24 cellular contexts compared by ENCODE assay signal in genomic region chr15:35944945-35945344, GRCh38.
DNase-seq lines count a peak whose midpoint lies in the region; ATAC-seq, FAIRE-seq and TF ChIP-seq lines count a peak whose summit lies in the region.
"Had no signal": no experiment of that assay in that cellular context is flagged by ENCODE, and none has a peak within 500 bp of the region (broad histone marks: within the 10 kb centered on the region; RNA-seq: fewer than 3 reads in every experiment).

No MANE protein-coding gene starts in this region.

- dilution Hi-C loops in endothelial cell of umbilical vein (cut with MboI; ENCODE audit: extremely low pct_ligation_motif_present, low sequenced_read_pairs): no loop called here

- H3K9me1 ChIP-seq in endothelial cell of umbilical vein (replicated peaks; ENCODE audit: control insufficient read depth, extremely low read depth, insufficient read depth, low read length): no peaks in the 10 kb centered on the region

- ATAC-seq in heart right ventricle (no peak), left colon (no peak)
- ATAC-seq: CD8-positive, alpha-beta T cell had no signal

- DNase-seq in cardiac muscle cell (ENCODE audit: low read depth in 1 of 2, low spot score in 1 of 2) (no peak), heart right ventricle (no peak), endothelial cell of umbilical vein (ENCODE audit: low read depth, low spot score) (no peak), neural progenitor cell (ENCODE audit: low spot score) (peak; percentile 21), tibial nerve (ENCODE audit: low spot score in 2 of 2) (no peak), left colon (no peak), DMS 273 treated with DMSO at 0.1 percent for 48 hours (lab: John Stamatoyannopoulos, UW) (no peak)
- no peak for DNase-seq in activated CD4-positive, alpha-beta T cell treated with anti-CD3 and anti-CD28 coated beads, Interleukin-2, amount 10 ng/mL, durations not matched to agents 7 days and 5 days
- DNase-seq: Caco-2; CD4-positive, CD25-positive, alpha-beta regulatory T cell; CD8-positive, alpha-beta T cell; DMS53; DMS79 treated with DMSO at 0.1 percent for 48 hours; GF-D8; H7; HCEC 1CT had no signal

- H3K36me3 Mint-ChIP-seq in neural progenitor cell: no peaks in the 10 kb centered on the region
- H3K36me3 Mint-ChIP-seq in activated CD4-positive, alpha-beta T cell treated with anti-CD3 and anti-CD28 coated beads, Interleukin-2, amount 10 ng/mL, durations not matched to agents 7 days and 5 days (ENCODE audit: low read depth): no peaks in the 10 kb centered on the region
- H3K36me3 Mint-ChIP-seq: CD4-positive, CD25-positive, alpha-beta regulatory T cell; CD8-positive, alpha-beta T cell had no signal

- no peaks in the 10 kb centered on the region for H3K4me1 Mint-ChIP-seq in neural progenitor cell
- no peaks in the 10 kb centered on the region for H3K4me1 Mint-ChIP-seq in activated CD4-positive, alpha-beta T cell treated with anti-CD3 and anti-CD28 coated beads, Interleukin-2, amount 10 ng/mL, durations not matched to agents 7 days and 5 days
- H3K4me1 Mint-ChIP-seq: B cell; CD4-positive, CD25-positive, alpha-beta regulatory T cell had no signal

- H3K9ac ChIP-seq in endothelial cell of umbilical vein (replicated peaks; ENCODE audit: extremely low read depth, insufficient read depth, low read length) (no peak overlapping the region), neural progenitor cell (no peak overlapping the region)
- H3K9ac ChIP-seq: BLaER1 had no signal

- H3K27me3 Mint-ChIP-seq in neural progenitor cell (ENCODE audit: insufficient read depth, low read depth): peaks cover 4% of the 10 kb centered on the region
- H3K27me3 Mint-ChIP-seq in activated CD4-positive, alpha-beta T cell treated with anti-CD3 and anti-CD28 coated beads, Interleukin-2, amount 10 ng/mL, durations not matched to agents 7 days and 5 days: no peaks in the 10 kb centered on the region
- H3K27me3 Mint-ChIP-seq: B cell; CD4-positive, CD25-positive, alpha-beta regulatory T cell had no signal

- H3K4me1 ChIP-seq in cardiac muscle cell (ENCODE audit: low read depth) (peaks cover 10% of the 10 kb centered on the region), heart right ventricle (no peaks in the 10 kb centered on the region), endothelial cell of umbilical vein (ENCODE audit: control insufficient read depth, extremely low read depth, insufficient read depth, low read length) (no peaks in the 10 kb centered on the region), neural progenitor cell (peaks cover 4% of the 10 kb centered on the region), tibial nerve (no peaks in the 10 kb centered on the region)
- H3K4me1 ChIP-seq: BLaER1 had no signal

- H4K20me1 ChIP-seq in endothelial cell of umbilical vein (replicated peaks; ENCODE audit: control insufficient read depth, extremely low read depth, insufficient read depth, low read length): no peaks in the 10 kb centered on the region
- H4K20me1 ChIP-seq in neural progenitor cell (ENCODE audit: low read depth): no peaks in the 10 kb centered on the region
- H4K20me1 ChIP-seq: BLaER1 had no signal

- no peaks in the 10 kb centered on the region for H3K9me3 Mint-ChIP-seq in neural progenitor cell
- peaks cover 6% of the 10 kb centered on the region for H3K9me3 Mint-ChIP-seq in activated CD4-positive, alpha-beta T cell treated with anti-CD3 and anti-CD28 coated beads, Interleukin-2, amount 10 ng/mL, durations not matched to agents 7 days and 5 days

- H3K4me3 ChIP-seq in cardiac muscle cell: no peak overlapping the region
- no peak overlapping the region for H3K4me3 ChIP-seq in heart right ventricle
- H3K4me3 ChIP-seq in endothelial cell of umbilical vein (replicated peaks in 1 of 3; ENCODE audit: insufficient read depth in 1 of 3, low read depth in 1 of 3, low read length in 3 of 3): no peak overlapping the region
- H3K4me3 ChIP-seq in neural progenitor cell: no peak overlapping the region
- no peak overlapping the region for H3K4me3 ChIP-seq in tibial nerve
- H3K4me3 ChIP-seq: BLaER1 had no signal

- intact Hi-C loops in heart right ventricle (cut with DNase I) (loop anchor here in 1 of 10 donors (10.0 kb wide), 1 partner anchor 60 kb away; no protein-coding TSS in a partner anchor), endothelial cell of umbilical vein (cut with micrococcal nuclease) (no loop called here), left colon (cut with DNase I, micrococcal nuclease) (no loop called here)

- H3K4me2 ChIP-seq in endothelial cell of umbilical vein (ENCODE audit: insufficient read depth, low read length): no peak overlapping the region
- H3K4me2 ChIP-seq in neural progenitor cell: no peak overlapping the region
- H3K4me2 ChIP-seq: BLaER1 had no signal

- H2AFZ ChIP-seq in endothelial cell of umbilical vein (ENCODE audit: low read depth, low read length) (no peak overlapping the region), neural progenitor cell (replicated peaks) (no peak overlapping the region)

- H3K27me3 ChIP-seq in cardiac muscle cell (no peaks in the 10 kb centered on the region), heart right ventricle (no peaks in the 10 kb centered on the region), endothelial cell of umbilical vein (ENCODE audit: control insufficient read depth in 2 of 2, insufficient read depth in 2 of 2, low read length in 2 of 2) (no peaks in the 10 kb centered on the region), neural progenitor cell (no peaks in the 10 kb centered on the region), tibial nerve (no peaks in the 10 kb centered on the region)
- H3K27me3 ChIP-seq: BLaER1 had no signal

- 50 to 55% methylated on average over 4 of the region's 4 CpGs for WGBS in heart right ventricle, 2 donors
- 51 to 55% methylated on average over 4 of the region's 4 CpGs for WGBS in tibial nerve, 2 donors

- no TSS peak for BruUV-seq in endothelial cell of umbilical vein (replicated peaks; lab: Mats Ljungman, UMichigan)

- H3K9me3 ChIP-seq in cardiac muscle cell (ENCODE audit: low read depth) (no peaks in the 10 kb centered on the region), heart right ventricle (peaks cover 0 to 3% (median 0%) of the 10 kb centered on the region in 11 donors), endothelial cell of umbilical vein (replicated peaks; ENCODE audit: control insufficient read depth, insufficient read depth, low read length) (no peaks in the 10 kb centered on the region), neural progenitor cell (ENCODE audit: low read depth) (no peaks in the 10 kb centered on the region), tibial nerve (no peaks in the 10 kb centered on the region)
- H3K9me3 ChIP-seq: BLaER1, Caco-2 had no signal

- CTCF ChIA-PET in endothelial cell of umbilical vein (lab: Charles Lee): interaction anchor here (1.8 kb wide), 1 partner anchor 9 kb away, joined by 4 read pairs; no protein-coding TSS in a partner anchor
- CTCF ChIA-PET in activated CD4-positive, alpha-beta T cell treated with anti-CD3 and anti-CD28 coated beads, Interleukin-2, amount 10 ng/mL, durations not matched to agents 7 days and 5 days (lab: Charles Lee): no interaction called here

- TF ChIP-seq CTCF in cardiac muscle cell (IDR thresholded peaks at IDR 0.05; ENCODE audit: low read depth, low read length) (no peak), heart right ventricle (IDR thresholded peaks at IDR 0.05) (no peak), endothelial cell of umbilical vein (IDR thresholded peaks at IDR 0.05; ENCODE audit: extremely low read depth in 1 of 2, insufficient read depth in 1 of 2, low read depth in 1 of 2, low read length in 2 of 2) (no peak), neural progenitor cell (IDR thresholded peaks at IDR 0.05) (no peak), tibial nerve (IDR thresholded peaks at IDR 0.05) (no peak)

- FAIRE-seq in endothelial cell of umbilical vein (lab: Jason Lieb, UNC): peak; percentile 24
- FAIRE-seq: A204.1, D721Med, GM12892, H1 had no signal

- no peak overlapping the region for H3K27ac Mint-ChIP-seq in neural progenitor cell
- no peak overlapping the region for H3K27ac Mint-ChIP-seq in activated CD4-positive, alpha-beta T cell treated with anti-CD3 and anti-CD28 coated beads, Interleukin-2, amount 10 ng/mL, durations not matched to agents 7 days and 5 days
- H3K27ac Mint-ChIP-seq: B cell; CD4-positive, CD25-positive, alpha-beta regulatory T cell; CD8-positive, alpha-beta T cell had no signal

- H3K27ac ChIP-seq in cardiac muscle cell: peak overlapping the region; percentile 19
- H3K27ac ChIP-seq in heart right ventricle: no peak overlapping the region
- H3K27ac ChIP-seq in endothelial cell of umbilical vein (ENCODE audit: insufficient read depth, low read depth, low read length): no peak overlapping the region
- H3K27ac ChIP-seq in neural progenitor cell: no peak overlapping the region
- H3K27ac ChIP-seq in tibial nerve: no peak overlapping the region
- H3K27ac ChIP-seq: 22Rv1, BLaER1, C4-2B had no signal

- H3K36me3 ChIP-seq in cardiac muscle cell (no peaks in the 10 kb centered on the region), heart right ventricle (no peaks in the 10 kb centered on the region), endothelial cell of umbilical vein (ENCODE audit: control insufficient read depth in 2 of 2, extremely low read depth in 1 of 2, insufficient read depth in 2 of 2, low read length in 2 of 2) (no peaks in the 10 kb centered on the region), neural progenitor cell (no peaks in the 10 kb centered on the region), tibial nerve (no peaks in the 10 kb centered on the region)
- H3K36me3 ChIP-seq: BLaER1 had no signal

- no peak overlapping the region for H3K4me3 Mint-ChIP-seq in neural progenitor cell
- H3K4me3 Mint-ChIP-seq in activated CD4-positive, alpha-beta T cell treated with anti-CD3 and anti-CD28 coated beads, Interleukin-2, amount 10 ng/mL, durations not matched to agents 7 days and 5 days: no peak overlapping the region
- H3K4me3 Mint-ChIP-seq: B cell; CD4-positive, CD25-positive, alpha-beta regulatory T cell; CD8-positive, alpha-beta T cell had no signal

- TF ChIP-seq EP300 in tibial nerve (IDR thresholded peaks at IDR 0.05): no peak

- TF ChIP-seq POLR2A in endothelial cell of umbilical vein (IDR thresholded peaks at IDR 0.05; ENCODE audit: low read depth, low read length) (no peak), tibial nerve (IDR thresholded peaks at IDR 0.05) (no peak)

- H3F3A ChIP-seq in neural progenitor cell (ENCODE audit: low read depth): no peaks in the 10 kb centered on the region

- H3K79me2 ChIP-seq in endothelial cell of umbilical vein (ENCODE audit: control insufficient read depth, insufficient read depth, low read length) (no peaks in the 10 kb centered on the region), neural progenitor cell (ENCODE audit: low read depth) (no peaks in the 10 kb centered on the region)

- POLR2A ChIA-PET in endothelial cell of umbilical vein (lab: Charles Lee): no interaction called here
- POLR2A ChIA-PET in activated CD4-positive, alpha-beta T cell treated with anti-CD3 and anti-CD28 coated beads, Interleukin-2, amount 10 ng/mL, durations not matched to agents 7 days and 5 days (lab: Charles Lee): no interaction called here

TF ChIP-seq in endothelial cell of umbilical vein, 7 proteins besides CTCF, POLR2A, EP300 and RAD21 (continues in another document):
- TF ChIP-seq GATA2 (IDR thresholded peaks at IDR 0.05; ENCODE audit: insufficient read depth, insufficient read length, low read depth, low read length) (no peak), MYC (IDR thresholded peaks at IDR 0.05; ENCODE audit: low read depth, low read length) (no peak), FOS (IDR thresholded peaks at IDR 0.05; ENCODE audit: borderline replicate concordance, insufficient read depth, low read length) (no peak)
